Comparison of ENCODE assay signal across 40 cellular contexts in the genomic region with DNA sequence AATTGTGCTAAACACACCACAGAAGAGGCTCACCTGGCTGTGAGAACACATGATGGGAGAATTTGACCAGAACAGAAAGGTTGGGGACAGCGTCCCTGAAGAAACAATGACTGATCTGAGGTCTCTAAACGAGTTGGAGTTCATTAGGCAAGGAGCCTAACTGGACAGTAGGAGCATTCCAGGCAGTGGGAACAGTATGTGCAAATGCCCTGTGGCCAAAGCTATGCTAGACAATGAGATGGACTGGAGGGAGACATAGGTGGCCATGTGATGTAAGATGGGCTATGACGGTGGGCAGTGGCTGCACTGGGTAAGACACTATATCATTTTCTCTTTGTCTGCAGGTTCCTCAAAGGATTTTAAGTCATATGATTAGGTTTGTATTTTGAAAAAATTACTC.
"Had no signal": no experiment of that assay in that cellular context is flagged by ENCODE, and none has a peak within 500 bp of the region (broad histone marks: within the 10 kb centered on the region; RNA-seq: fewer than 3 reads in every experiment).

No MANE protein-coding gene starts in this region.

- H3K9me3 Mint-ChIP-seq: activated naive CD4-positive, alpha-beta T cell treated with anti-CD3 and anti-CD28 coated beads for 36 hours; activated naive CD4-positive, alpha-beta T cell treated with anti-CD3 and anti-CD28 coated beads, Interleukin-2, amount 10 ng/mL, durations not matched to agents 7 days and 5 days; activated naive CD4-positive, alpha-beta T cell treated with anti-CD3 and anti-CD28 coated beads, Interleukin-2, amount 50 U/mL, for 24 hours; activated naive CD4-positive, alpha-beta T cell treated with anti-CD3 and anti-CD28 coated beads, Interleukin-2, amount 50 U/mL, for 72 hours; activated naive CD8-positive, alpha-beta T cell treated with anti-CD3 and anti-CD28 coated beads for 36 hours; activated naive CD8-positive, alpha-beta T cell treated with anti-CD3 and anti-CD28 coated beads, Interleukin-2, amount 10 ng/mL, durations not matched to agents 7 days and 5 days; activated naive CD8-positive, alpha-beta T cell treated with anti-CD3 and anti-CD28 coated beads, Interleukin-2, amount 50 U/mL, for 24 hours; activated T-cell treated with anti-CD3 and anti-CD28 coated beads, Interleukin-2, amount 50 U/mL, for 24 hours; activated T-cell treated with anti-CD3 and anti-CD28 coated beads, Interleukin-2, amount 50 U/mL, for 4 hours; activated T-cell treated with anti-CD3 and anti-CD28 coated beads, Interleukin-2, amount 50 U/mL, for 72 hours; activated T-helper 1 cell treated with anti-CD3 and anti-CD28 coated beads, Interleukin-12 subunit alpha, Interleukin-12 subunit beta, Interleukin-2, Interleukin-4 antibody, amounts not matched to agents 30 ng/mL and 10 ng/mL and 1 ng/mL, durations not matched to agents 14 hours and 24 hours and 36 hours; activated T-helper 17 cell treated with anti-CD3 and anti-CD28 coated beads, Interleukin-2, amount 50 U/mL, for 72 hours; activated T-helper 2 cell treated with anti-CD3 and anti-CD28 coated beads, Interferon-gamma antibody, Interleukin-2, Interleukin-4, amounts not matched to agents 10 μg/mL and 5 μg/mL and 100 μg/mL, durations not matched to agents 14 hours and 24 hours and 36 hours; central memory CD8-positive, alpha-beta T cell had no signal

- H3K27me3 Mint-ChIP-seq: activated naive CD8-positive, alpha-beta T cell; activated naive CD8-positive, alpha-beta T cell treated with anti-CD3 and anti-CD28 coated beads, Interleukin-2, amount 10 ng/mL, durations not matched to agents 7 days and 5 days had no signal

- H3K4me3 Mint-ChIP-seq: activated naive CD4-positive, alpha-beta T cell treated with anti-CD3 and anti-CD28 coated beads for 36 hours; activated naive CD4-positive, alpha-beta T cell treated with anti-CD3 and anti-CD28 coated beads, Interleukin-2, amount 10 ng/mL, durations not matched to agents 7 days and 5 days; activated naive CD4-positive, alpha-beta T cell treated with anti-CD3 and anti-CD28 coated beads, Interleukin-2, amount 50 U/mL, for 24 hours; activated naive CD8-positive, alpha-beta T cell; activated naive CD8-positive, alpha-beta T cell treated with anti-CD3 and anti-CD28 coated beads for 36 hours; activated naive CD8-positive, alpha-beta T cell treated with anti-CD3 and anti-CD28 coated beads, Interleukin-2, amount 10 ng/mL, durations not matched to agents 7 days and 5 days; activated naive CD8-positive, alpha-beta T cell treated with anti-CD3 and anti-CD28 coated beads, Interleukin-2, amount 50 U/mL, for 24 hours; activated T-cell treated with anti-CD3 and anti-CD28 coated beads, Interleukin-2, amount 50 U/mL, for 24 hours; activated T-cell treated with anti-CD3 and anti-CD28 coated beads, Interleukin-2, amount 50 U/mL, for 4 hours; activated T-cell treated with anti-CD3 and anti-CD28 coated beads, Interleukin-2, amount 50 U/mL, for 72 hours; activated T-helper 1 cell treated with anti-CD3 and anti-CD28 coated beads, Interleukin-12 subunit alpha, Interleukin-12 subunit beta, Interleukin-2, Interleukin-4 antibody, amounts not matched to agents 30 ng/mL and 10 ng/mL and 1 ng/mL, durations not matched to agents 14 hours and 24 hours and 36 hours; activated T-helper 17 cell treated with anti-CD3 and anti-CD28 coated beads, Interleukin-2, amount 50 U/mL, for 72 hours; brain; central memory CD8-positive, alpha-beta T cell had no signal

- H3K36me3 ChIP-seq: adrenal gland, ascending aorta, brain microvascular endothelial cell, breast epithelium, cardiac muscle cell had no signal

- H3K4me1 Mint-ChIP-seq: activated naive CD4-positive, alpha-beta T cell treated with anti-CD3 and anti-CD28 coated beads, Interleukin-2, amount 10 ng/mL, durations not matched to agents 7 days and 5 days; activated naive CD4-positive, alpha-beta T cell treated with anti-CD3 and anti-CD28 coated beads, Interleukin-2, amount 50 U/mL, for 24 hours; activated T-helper 17 cell treated with anti-CD3 and anti-CD28 coated beads, Interleukin-2, amount 50 U/mL, for 72 hours; central memory CD8-positive, alpha-beta T cell had no signal

- H3K9me3 ChIP-seq: adrenal gland, ascending aorta, body of pancreas, breast epithelium had no signal

- H3K36me3 Mint-ChIP-seq: activated naive CD4-positive, alpha-beta T cell treated with anti-CD3 and anti-CD28 coated beads, Interleukin-2, amount 10 ng/mL, durations not matched to agents 7 days and 5 days; activated naive CD4-positive, alpha-beta T cell treated with anti-CD3 and anti-CD28 coated beads, Interleukin-2, amount 50 U/mL, for 24 hours; activated naive CD4-positive, alpha-beta T cell treated with anti-CD3 and anti-CD28 coated beads, Interleukin-2, amount 50 U/mL, for 72 hours; activated naive CD8-positive, alpha-beta T cell; activated naive CD8-positive, alpha-beta T cell treated with anti-CD3 and anti-CD28 coated beads for 36 hours; activated naive CD8-positive, alpha-beta T cell treated with anti-CD3 and anti-CD28 coated beads, Interleukin-2, amount 10 ng/mL, durations not matched to agents 7 days and 5 days had no signal

- ATAC-seq: activated naive CD4-positive, alpha-beta T cell treated with anti-CD3 and anti-CD28 coated beads, Interleukin-2, amount 50 U/mL, for 72 hours; activated naive CD8-positive, alpha-beta T cell treated with anti-CD3 and anti-CD28 coated beads, Interleukin-2, amount 50 U/mL, for 24 hours; activated T-cell treated with anti-CD3 and anti-CD28 coated beads, Interleukin-2, amount 50 U/mL, for 4 hours; activated T-cell treated with anti-CD3 and anti-CD28 coated beads, Interleukin-2, amount 50 U/mL, for 72 hours; activated T-helper 17 cell treated with anti-CD3 and anti-CD28 coated beads, Interleukin-2, amount 50 U/mL, for 72 hours; body of pancreas had no signal

- H3K27ac Mint-ChIP-seq: activated naive CD4-positive, alpha-beta T cell treated with anti-CD3 and anti-CD28 coated beads for 36 hours; activated naive CD4-positive, alpha-beta T cell treated with anti-CD3 and anti-CD28 coated beads, Interleukin-2, amount 10 ng/mL, durations not matched to agents 7 days and 5 days; activated naive CD4-positive, alpha-beta T cell treated with anti-CD3 and anti-CD28 coated beads, Interleukin-2, amount 50 U/mL, for 24 hours; activated naive CD4-positive, alpha-beta T cell treated with anti-CD3 and anti-CD28 coated beads, Interleukin-2, amount 50 U/mL, for 72 hours; activated naive CD8-positive, alpha-beta T cell; activated naive CD8-positive, alpha-beta T cell treated with anti-CD3 and anti-CD28 coated beads for 36 hours; activated naive CD8-positive, alpha-beta T cell treated with anti-CD3 and anti-CD28 coated beads, Interleukin-2, amount 10 ng/mL, durations not matched to agents 7 days and 5 days; activated naive CD8-positive, alpha-beta T cell treated with anti-CD3 and anti-CD28 coated beads, Interleukin-2, amount 50 U/mL, for 24 hours; activated T-cell treated with anti-CD3 and anti-CD28 coated beads, Interleukin-2, amount 50 U/mL, for 24 hours; activated T-cell treated with anti-CD3 and anti-CD28 coated beads, Interleukin-2, amount 50 U/mL, for 72 hours; activated T-helper 1 cell treated with anti-CD3 and anti-CD28 coated beads, Interleukin-12 subunit alpha, Interleukin-12 subunit beta, Interleukin-2, Interleukin-4 antibody, amounts not matched to agents 30 ng/mL and 10 ng/mL and 1 ng/mL, durations not matched to agents 14 hours and 24 hours and 36 hours; activated T-helper 17 cell treated with anti-CD3 and anti-CD28 coated beads, Interleukin-2, amount 50 U/mL, for 72 hours; activated T-helper 2 cell treated with anti-CD3 and anti-CD28 coated beads, Interferon-gamma antibody, Interleukin-2, Interleukin-4, amounts not matched to agents 10 μg/mL and 5 μg/mL and 100 μg/mL, durations not matched to agents 14 hours and 24 hours and 36 hours had no signal

- FAIRE-seq: astrocyte, bronchial epithelial cell had no signal

- H3K4me3 ChIP-seq: adrenal gland, ascending aorta, body of pancreas, breast epithelium, cardiac muscle cell had no signal

- H3K27me3 ChIP-seq: adrenal gland, ascending aorta, body of pancreas, breast epithelium, cardiac muscle cell had no signal

- H3K27ac ChIP-seq: adrenal gland, ascending aorta, body of pancreas, brain microvascular endothelial cell, breast epithelium, cardiac muscle cell had no signal

- DNase-seq: activated effector memory CD4-positive, alpha-beta T cell treated with anti-CD3 and anti-CD28 coated beads, Interleukin-2, amount 50 U/mL, for 16 hours; activated effector memory CD4-positive, alpha-beta T cell treated with Interleukin-2 at 50 U/mL for 16 hours; activated gamma-delta T cell; activated gamma-delta T cell treated with Interleukin-2 at 50 U/mL for 16 hours; activated naive CD4-positive, alpha-beta T cell; activated naive CD4-positive, alpha-beta T cell treated with anti-CD3 and anti-CD28 coated beads for 36 hours; activated naive CD4-positive, alpha-beta T cell treated with anti-CD3 and anti-CD28 coated beads, Interleukin-2, amount 10 ng/mL, durations not matched to agents 7 days and 5 days; activated naive CD4-positive, alpha-beta T cell treated with anti-CD3 and anti-CD28 coated beads, Interleukin-2, amount 50 U/mL, for 16 hours; activated naive CD4-positive, alpha-beta T cell treated with Interleukin-2 at 50 U/mL for 16 hours; activated naive CD8-positive, alpha-beta T cell treated with anti-CD3 and anti-CD28 coated beads for 36 hours; activated naive CD8-positive, alpha-beta T cell treated with anti-CD3 and anti-CD28 coated beads, Interleukin-2, amount 10 ng/mL, durations not matched to agents 7 days and 5 days; activated naive CD8-positive, alpha-beta T cell treated with anti-CD3 and anti-CD28 coated beads, Interleukin-2, amount 50 U/mL, for 24 hours; activated T-cell treated with anti-CD3 and anti-CD28 coated beads, Interleukin-2, amount 50 U/mL, for 1 hour; activated T-cell treated with anti-CD3 and anti-CD28 coated beads, Interleukin-2, amount 50 U/mL, for 24 hours; activated T-cell treated with anti-CD3 and anti-CD28 coated beads, Interleukin-2, amount 50 U/mL, for 4 hours; activated T-cell treated with anti-CD3 and anti-CD28 coated beads, Interleukin-2, amount 50 U/mL, for 48 hours; activated T-cell treated with anti-CD3 and anti-CD28 coated beads, Interleukin-2, amount 50 U/mL, for 72 hours; adrenal gland; amniotic stem cell; amygdala; anterior cingulate cortex; aorta; body of pancreas; brain microvascular endothelial cell; caudate nucleus; central memory CD4-positive, alpha-beta T cell; cerebellar nuclear complex had no signal

- H3K4me1 ChIP-seq: adrenal gland, ascending aorta, body of pancreas had no signal
